ENCODE assay signal across 8 cellular contexts in the genomic region with DNA sequence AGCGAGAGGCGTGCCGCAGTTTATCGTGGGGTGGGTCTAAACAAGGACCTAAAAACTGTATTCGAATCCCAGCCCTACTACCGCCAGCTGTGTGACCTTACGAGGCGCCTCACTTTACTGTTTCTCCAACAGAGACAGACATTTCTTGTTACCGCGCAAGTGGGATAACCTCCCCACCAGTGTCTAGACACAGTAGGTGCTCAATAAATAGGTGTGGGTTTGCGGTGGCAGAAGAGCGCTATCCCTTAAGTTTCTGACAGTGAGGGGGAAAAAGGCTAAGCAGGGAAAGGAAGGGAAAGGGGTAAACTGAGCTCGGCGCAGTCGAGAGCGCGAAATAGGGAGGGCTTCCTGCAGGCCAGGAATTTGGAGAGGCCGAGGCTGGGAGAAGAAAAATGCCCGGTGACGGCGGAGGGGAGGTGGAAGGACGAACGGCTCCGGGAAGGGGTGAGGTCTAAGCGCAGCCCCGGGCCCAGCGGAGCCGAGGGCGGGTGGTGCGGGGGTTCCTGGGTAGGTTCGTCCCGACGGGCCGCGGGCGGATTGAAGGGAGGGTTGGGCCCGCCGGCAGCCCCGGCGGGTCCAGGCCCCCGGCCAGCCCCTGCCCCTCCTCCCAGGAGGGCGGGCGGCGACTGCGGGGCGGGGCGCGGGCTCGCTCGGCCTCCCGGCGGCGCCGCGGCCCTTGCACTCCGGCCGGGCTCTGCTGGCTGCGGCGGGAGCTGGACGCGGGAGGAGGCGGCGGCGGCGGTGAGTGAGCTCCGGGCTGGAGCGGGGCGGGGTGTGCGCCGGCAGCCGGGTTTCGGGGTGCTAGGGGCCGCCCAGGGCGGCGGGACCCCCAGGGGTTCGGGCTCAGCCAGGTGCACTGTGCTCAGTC. TPM values are rescaled to one million over a fixed set of nuclear protein-coding genes. Genes with fewer than 3 reads are reported as not detected.
DNase-seq lines count a peak whose midpoint lies in the region; ATAC-seq, FAIRE-seq and TF ChIP-seq lines count a peak whose summit lies in the region.

Gene CGNL1 (plus strand): TSS at position 679 of the 868 bp plus-strand sequence. CDS start 61,495 bp downstream, outside the sequence.

- peak; percentile 66 for TF ChIP-seq POLR2A in endothelial cell of umbilical vein (IDR thresholded peaks at IDR 0.05; ENCODE audit: low read depth, low read length)

- H3K27me3 ChIP-seq in PC-9 (ENCODE audit: insufficient read depth, low read depth) (peaks cover 21% of the 10 kb centered on the region; the same call in 1 of the 2 replicates), endothelial cell of umbilical vein (ENCODE audit: control insufficient read depth in 2 of 2, insufficient read depth in 2 of 2, low read length in 2 of 2) (peaks cover 0 to 3% of the 10 kb centered on the region in 2 experiments), aorta (ENCODE audit: control insufficient read depth in 1 of 2, insufficient read depth in 2 of 2, low read length in 1 of 2) (no peaks in the 10 kb centered on the region)

- no peak for FAIRE-seq in D721Med (lab: Jason Lieb, UNC)
- FAIRE-seq in endothelial cell of umbilical vein (lab: Jason Lieb, UNC), result peak; percentile 61

- H3K79me2 ChIP-seq in PC-9 (ENCODE audit: low read depth), result no peaks in the 10 kb centered on the region
- H3K79me2 ChIP-seq in endothelial cell of umbilical vein (ENCODE audit: control insufficient read depth, insufficient read depth, low read length), result no peaks in the 10 kb centered on the region

- ATAC-seq in mucosa of descending colon, result peak; percentile 84
- peak; percentile 86 for ATAC-seq in aorta (ENCODE audit: low FRiP score)
- no peak for ATAC-seq in GM21737 (IDR thresholded peaks at IDR 0.05; ENCODE audit: unreplicated experiment)

- CTCF ChIA-PET in PC-9 (lab: Charles Lee) (interaction anchor here (0.6 to 1.5 kb wide), 2 partner anchors 151 to 456 kb away, joined by 6 to 8 read pairs; no protein-coding TSS in a partner anchor), endothelial cell of umbilical vein (lab: Charles Lee) (interaction anchor here (1.0 to 3.1 kb wide), 15 partner anchors 11 to 166 kb away, joined by 3 to 21 read pairs (median 5); no protein-coding TSS in a partner anchor)

- peak; percentile 49 for DNase-seq in D721Med (ENCODE audit: insufficient read length, low spot score)
- peak in 1 of 2 experiments; percentile 25 for DNase-seq in PC-9
- DNase-seq in endothelial cell of umbilical vein (ENCODE audit: low read depth, low spot score), result peak; percentile 49
- peak in 2 of 3 donors; percentile 40 to 65 for DNase-seq in mucosa of descending colon
- DNase-seq in aorta, result peak; percentile 62 to 85
- no peak for DNase-seq in activated CD8-positive, alpha-beta memory T cell treated with anti-CD3 and anti-CD28 coated beads for 24 hours
- DNase-seq in cerebellar cortex (ENCODE audit: low spot score), result no peak

- H3K9me2 ChIP-seq in PC-9 (ENCODE audit: insufficient read depth), result no peaks in the 10 kb centered on the region

- no peaks in the 10 kb centered on the region for H3K9me3 ChIP-seq in PC-9 (ENCODE audit: insufficient read depth, low read depth)
- no peaks in the 10 kb centered on the region for H3K9me3 ChIP-seq in endothelial cell of umbilical vein (replicated peaks; ENCODE audit: control insufficient read depth, insufficient read depth, low read length)
- no peaks in the 10 kb centered on the region for H3K9me3 ChIP-seq in mucosa of descending colon
- H3K9me3 ChIP-seq in aorta (ENCODE audit: control insufficient read depth, low read length), result no peaks in the 10 kb centered on the region

- H3K4me1 ChIP-seq in PC-9 (replicated peaks; ENCODE audit: insufficient read depth), result no peaks in the 10 kb centered on the region
- H3K4me1 ChIP-seq in endothelial cell of umbilical vein (ENCODE audit: control insufficient read depth, extremely low read depth, insufficient read depth, low read length), result peaks cover 25% of the 10 kb centered on the region
- H3K4me1 ChIP-seq in mucosa of descending colon (ENCODE audit: low read depth), result peaks cover 8% of the 10 kb centered on the region
- H3K4me1 ChIP-seq in aorta (ENCODE audit: control insufficient read depth in 1 of 2, insufficient read depth in 2 of 2, low read length in 2 of 2), result peaks cover 0 to 2% of the 10 kb centered on the region in 2 donors

- intact Hi-C loops in PC-9 (cut with micrococcal nuclease; ENCODE audit: unreplicated experiment), result no loop called here
- intact Hi-C loops in endothelial cell of umbilical vein (cut with micrococcal nuclease), result loop anchor here (5.0 kb wide), 2 partner anchors 66 to 131 kb away; no protein-coding TSS in a partner anchor
- intact Hi-C loops in mucosa of descending colon (cut with DNase I, micrococcal nuclease), result no loop called here
- intact Hi-C loops in aorta (cut with DNase I), result loop anchor here in 1 of 2 donors (5.0 to 10.0 kb wide), 2 partner anchors 66 to 149 kb away; no protein-coding TSS in a partner anchor

- TF ChIP-seq CTCF in D721Med (IDR thresholded peaks at IDR 0.05; ENCODE audit: insufficient read depth, missing control alignments), result no peak
- no peak for TF ChIP-seq CTCF in PC-9 (conservative IDR thresholded peaks at IDR 0.05)
- no peak for TF ChIP-seq CTCF in endothelial cell of umbilical vein (IDR thresholded peaks at IDR 0.05; ENCODE audit: extremely low read depth in 1 of 2, insufficient read depth in 1 of 2, low read depth in 1 of 2, low read length in 2 of 2)
- TF ChIP-seq CTCF in mucosa of descending colon (IDR thresholded peaks at IDR 0.05), result no peak

- H3K4me2 ChIP-seq in PC-9 (peak within 1 kb of the TSS; percentile 74), endothelial cell of umbilical vein (ENCODE audit: insufficient read depth, low read length) (peak within 1 kb of the TSS; percentile 80)

- no peak within 1 kb of the TSS for H3K27ac ChIP-seq in PC-9
- H3K27ac ChIP-seq in endothelial cell of umbilical vein (ENCODE audit: insufficient read depth, low read depth, low read length), result peak within 1 kb of the TSS; percentile 2
- H3K27ac ChIP-seq in aorta (ENCODE audit: low read depth in 1 of 2, low read length in 2 of 2), result peak within 1 kb of the TSS in 1 of 2 donors; percentile 14

- H3K4me3 ChIP-seq in PC-9, result peak within 1 kb of the TSS; percentile 42; the same call in 1 of the 2 replicates
- peak within 1 kb of the TSS; percentile 15 to 87 (median 53) for H3K4me3 ChIP-seq in endothelial cell of umbilical vein (replicated peaks in 1 of 3; ENCODE audit: insufficient read depth in 1 of 3, low read depth in 1 of 3, low read length in 3 of 3)
- H3K4me3 ChIP-seq in mucosa of descending colon, result no peak within 1 kb of the TSS
- peak within 1 kb of the TSS; percentile 81 to 94 for H3K4me3 ChIP-seq in aorta (ENCODE audit: low read length in 2 of 2)

- H4K20me1 ChIP-seq in PC-9 (ENCODE audit: insufficient read depth) (no peaks in the 10 kb centered on the region), endothelial cell of umbilical vein (replicated peaks; ENCODE audit: control insufficient read depth, extremely low read depth, insufficient read depth, low read length) (no peaks in the 10 kb centered on the region)

- 17 to 35% methylated on average over 35 to 76 of the region's 76 CpGs for WGBS in aorta, 2 donors

- H2AFZ ChIP-seq in PC-9 (no peak within 1 kb of the TSS), endothelial cell of umbilical vein (ENCODE audit: low read depth, low read length) (peak within 1 kb of the TSS; percentile 96)

- POLR2A ChIA-PET in PC-9 (lab: Charles Lee; ENCODE audit: unreplicated experiment) (interaction anchor here (0.6 kb wide), 1 partner anchor 34 kb away, joined by 4 read pairs; no protein-coding TSS in a partner anchor), endothelial cell of umbilical vein (lab: Charles Lee) (no interaction called here)

- no TSS peak for BruUV-seq in PC-9 (replicated peaks; lab: Mats Ljungman, UMichigan)
- BruUV-seq in endothelial cell of umbilical vein (replicated peaks; lab: Mats Ljungman, UMichigan), result no TSS peak

- no peaks in the 10 kb centered on the region for H3K36me3 ChIP-seq in PC-9 (ENCODE audit: low read depth)
- no peaks in the 10 kb centered on the region for H3K36me3 ChIP-seq in endothelial cell of umbilical vein (ENCODE audit: control insufficient read depth in 2 of 2, extremely low read depth in 1 of 2, insufficient read depth in 2 of 2, low read length in 2 of 2)
- H3K36me3 ChIP-seq in mucosa of descending colon (ENCODE audit: low read depth), result no peaks in the 10 kb centered on the region
- no peaks in the 10 kb centered on the region for H3K36me3 ChIP-seq in aorta (ENCODE audit: control insufficient read depth in 1 of 2, insufficient read depth in 2 of 2, low read length in 1 of 2)

- dilution Hi-C loops in endothelial cell of umbilical vein (cut with MboI; ENCODE audit: extremely low pct_ligation_motif_present, low sequenced_read_pairs), result no loop called here

- H3K9ac ChIP-seq in endothelial cell of umbilical vein (replicated peaks; ENCODE audit: extremely low read depth, insufficient read depth, low read length), result peak within 1 kb of the TSS; percentile 46

- H3K9me1 ChIP-seq in endothelial cell of umbilical vein (replicated peaks; ENCODE audit: control insufficient read depth, extremely low read depth, insufficient read depth, low read length), result no peaks in the 10 kb centered on the region

- H3F3A ChIP-seq in PC-9 (ENCODE audit: insufficient read depth, low read depth), result no peaks in the 10 kb centered on the region

TF ChIP-seq in endothelial cell of umbilical vein, 7 proteins besides CTCF, POLR2A, EP300 and RAD21:
- TF ChIP-seq POLR2AphosphoS5 (IDR thresholded peaks at IDR 0.05; ENCODE audit: insufficient read depth, low read depth, low read length) (peak; percentile 63), FOS (IDR thresholded peaks at IDR 0.05; ENCODE audit: borderline replicate concordance, insufficient read depth, low read length) (no peak)

RNA-seq across cellular contexts. Expression of gene CGNL1, which starts in this region (rescaled TPM):
- total RNA-seq in PC-9 (2021) (0.31 and 0.50 TPM in 2 replicates), endothelial cell of umbilical vein (25.7 and 27.1 TPM in 2 replicates), mucosa of descending colon (1 to 10 TPM; 3.3 to 4.5 (median 3.9) TPM), aorta (10 to 100 TPM; 19.4 to 46.3 TPM)
- polyA plus RNA-seq in endothelial cell of umbilical vein (5.9 and 6.9 TPM in 2 replicates), aorta (1 to 10 TPM; 4.1 to 5.4 TPM)
- 8.8 and 9.0 TPM in 2 replicates for polyA plus RNA-seq in endothelial cell of umbilical vein (2011; cell fraction: cytosol; rRNA removed)
- 20.6 and 21.6 TPM in 2 replicates for polyA plus RNA-seq in endothelial cell of umbilical vein (2011; cell fraction: nucleus; rRNA removed)
- polyA plus RNA-seq in endothelial cell of umbilical vein (2012), result 10.4 and 16.7 TPM in 2 replicates
- 20.0 and 23.6 TPM in 2 replicates for polyA minus RNA-seq in endothelial cell of umbilical vein
- not detected for polyA minus RNA-seq in endothelial cell of umbilical vein (2011; cell fraction: cytosol; rRNA and poly(A)+ RNA removed)
- polyA minus RNA-seq in endothelial cell of umbilical vein (2011; cell fraction: nucleus; rRNA and poly(A)+ RNA removed), result 21.5 and 22.7 TPM in 2 replicates

Comparison
In these comparisons a context has a peak if more than half of its experiments do, and no peak if none do; other contexts are left out.
1. DNase-seq: peak in D721Med (single experiment), endothelial cell of umbilical vein (single experiment), mucosa of descending colon (2 of 3) and aorta (2 of 2); none in activated CD8-positive, alpha-beta memory T cell treated with anti-CD3 and anti-CD28 coated beads for 24 hours (single experiment) and cerebellar cortex (single experiment).